2 cellular contexts compared by ENCODE assay signal in the genomic region with DNA sequence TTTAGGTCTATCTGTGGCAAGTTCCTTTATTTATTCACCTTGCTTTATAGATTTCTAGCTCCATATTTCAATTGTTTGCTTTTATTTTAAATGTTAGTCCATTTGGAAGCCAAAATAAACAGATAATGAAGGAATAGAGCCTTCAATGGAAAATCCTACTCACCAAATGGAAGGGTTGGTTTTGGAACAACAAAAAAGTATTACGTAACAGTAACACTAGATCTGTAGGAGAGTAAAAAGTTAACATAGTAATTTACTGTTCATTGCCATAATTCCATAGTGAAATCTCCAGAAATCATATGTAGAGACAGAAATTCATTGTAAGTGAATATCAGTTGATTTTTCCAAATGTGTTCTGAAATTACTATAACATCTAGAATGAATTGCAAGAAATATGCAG.
TF ChIP-seq lines count a peak whose summit lies in the region.

No MANE protein-coding gene starts in this region.

TF ChIP-seq in HepG2, 621 proteins besides CTCF, POLR2A, EP300 and RAD21:
- no peak for TF ChIP-seq IKZF5 (CRISPR knock-in tag; IDR thresholded peaks at IDR 0.05)
- peak; percentile 17; the same call in 1 of the 2 replicates for TF ChIP-seq CEBPB (IDR thresholded peaks at IDR 0.05; ENCODE audit: borderline replicate concordance, low read depth, low read length)

TF ChIP-seq in IMR-90, 13 proteins besides CTCF, POLR2A, EP300 and RAD21:
- peak; percentile 65 for TF ChIP-seq CEBPB (IDR thresholded peaks at IDR 0.05; ENCODE audit: low read depth, low read length)
- no peak for TF ChIP-seq MXI1 (IDR thresholded peaks at IDR 0.05; ENCODE audit: borderline replicate concordance, low read depth, low read length)
- no peak for TF ChIP-seq FOS (IDR thresholded peaks at IDR 0.05; ENCODE audit: low read depth, low read length)
